Comparison of ENCODE assay signal across 27 cellular contexts in genomic region chr14:82113007-82113406, GRCh38.
"Had no signal": no experiment of that assay in that cellular context is flagged by ENCODE, and none has a peak within 500 bp of the region (broad histone marks: within the 10 kb centered on the region; RNA-seq: fewer than 3 reads in every experiment).

No MANE protein-coding gene starts in this region.

- ATAC-seq: stimulated activated effector memory CD8-positive, alpha-beta T cell treated with anti-CD3 and anti-CD28 coated beads, Interleukin-12 subunit alpha, Interleukin-12 subunit beta, amount 100 ng/mL, for 72 hours; stimulated activated memory B cell treated with anti-CD40 and anti-IgM and Interleukin-4, amounts not matched to agents 10 μg/mL and 1 μg/mL and 100 μg/mL, for 72 hours; stimulated activated naive B cell treated with anti-CD40 and anti-IgM and Interleukin-4, amounts not matched to agents 10 μg/mL and 1 μg/mL and 100 μg/mL, for 72 hours; stimulated activated naive CD8-positive, alpha-beta T cell treated with anti-CD3 and anti-CD28 coated beads, Interleukin-15, amount 100 ng/mL, for 72 hours; stimulated activated naive CD8-positive, alpha-beta T cell treated with anti-CD3 and anti-CD28 coated beads, Interleukin-15, Interleukin-2, amounts not matched to agents 100 U/mL and 50 U/mL, for 24 hours; upper lobe of right lung had no signal

- FAIRE-seq: urothelium cell line had no signal

- H3K9me3 ChIP-seq: testis, thoracic aorta, thyroid gland, tibial artery, transverse colon, upper lobe of left lung, upper lobe of right lung, uterus, vagina had no signal

- H3K4me3 ChIP-seq: stomach, suprapubic skin, testis, thoracic aorta, thyroid gland, tibial artery, tibial nerve, transverse colon, upper lobe of left lung, upper lobe of right lung, uterus, vagina had no signal

- DNase-seq: stimulated activated CD4-positive, alpha-beta T cell treated with anti-CD3 and anti-CD28 coated beads, Interleukin-2, amount 100 ng/mL, for 48 hours; stimulated activated CD4-positive, alpha-beta T cell treated with anti-CD3 and anti-CD28 coated beads, Interleukin-4, amount 100 ng/mL, for 1 hour; stimulated activated CD4-positive, alpha-beta T cell treated with anti-CD3 and anti-CD28 coated beads, Interleukin-4, amount 100 ng/mL, for 24 hours; stimulated activated CD4-positive, alpha-beta T cell treated with anti-CD3 and anti-CD28 coated beads, Interleukin-4, amount 100 ng/mL, for 4 hours; stimulated activated CD8-positive, alpha-beta memory T cell treated with anti-CD3 and anti-CD28 coated beads, Interleukin-4, amount 100 ng/mL, for 48 hours; stimulated activated naive B cell treated with anti-CD40 and anti-IgM and Interleukin-4, amounts not matched to agents 10 μg/mL and 1 μg/mL and 100 μg/mL, for 72 hours; stimulated activated naive CD4-positive, alpha-beta T cell; stimulated activated naive CD4-positive, alpha-beta T cell treated with Interleukin-2 at 50 U/mL for 16 hours; stimulated activated naive CD8-positive, alpha-beta T cell treated with anti-CD3 and anti-CD28 coated beads, Interleukin-15, amount 100 ng/mL, for 72 hours; stimulated activated naive CD8-positive, alpha-beta T cell treated with anti-CD3 and anti-CD28 coated beads, Interleukin-15, Interleukin-2, amounts not matched to agents 100 U/mL and 50 U/mL, for 24 hours; stomach; substantia nigra; testis; thyroid gland; tibial artery; transverse colon; trophoblast cell; upper lobe of left lung; upper lobe of right lung; uterus had no signal

- H3K4me1 ChIP-seq: stomach, suprapubic skin, testis, thyroid gland, tibial artery, tibial nerve, transverse colon, upper lobe of left lung, upper lobe of right lung, uterus, vagina had no signal

- H3K27ac ChIP-seq: stomach, suprapubic skin, testis, thoracic aorta, thyroid gland, tibial artery, tibial nerve, transverse colon, upper lobe of left lung, upper lobe of right lung, uterus, vagina had no signal

- H3K27me3 ChIP-seq: stomach, suprapubic skin, testis, thyroid gland, tibial artery, tibial nerve, transverse colon, upper lobe of left lung, upper lobe of right lung, uterus, vagina had no signal

- H3K36me3 ChIP-seq: stomach, suprapubic skin, thoracic aorta, thyroid gland, tibial artery, tibial nerve, transverse colon, upper lobe of left lung, upper lobe of right lung, uterus, vagina had no signal
